9 cellular contexts compared by ENCODE assay signal in the genomic region with DNA sequence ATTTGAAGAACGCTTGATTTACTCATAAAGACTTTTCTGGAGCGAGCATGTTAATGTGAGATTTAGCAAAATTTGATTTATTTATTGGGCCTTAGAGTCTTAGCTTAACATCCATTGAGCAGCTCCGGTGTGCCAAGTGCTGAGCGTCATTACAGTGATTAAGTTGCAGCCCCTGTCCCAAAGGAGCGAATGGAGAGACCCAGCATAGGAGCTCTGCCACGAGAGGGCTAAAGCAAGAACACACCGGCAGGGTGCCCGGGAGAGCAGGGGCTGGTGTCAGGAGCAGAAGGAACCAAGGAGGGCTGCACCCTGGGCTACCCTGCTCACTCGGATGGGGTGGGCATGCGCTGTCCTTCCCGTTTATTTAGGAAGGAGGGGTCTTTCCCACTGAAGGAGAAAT. TPM values are rescaled to one million over a fixed set of nuclear protein-coding genes. Genes with fewer than 3 reads are reported as not detected.
DNase-seq lines count a peak whose midpoint lies in the region; ATAC-seq and TF ChIP-seq lines count a peak whose summit lies in the region.
"Had no signal": no experiment of that assay in that cellular context is flagged by ENCODE, and none has a peak within 500 bp of the region (broad histone marks: within the 10 kb centered on the region; RNA-seq: fewer than 3 reads in every experiment).

No MANE protein-coding gene starts in this region.

- no peak for TF ChIP-seq EP300 in transverse colon (IDR thresholded peaks at IDR 0.05; ENCODE audit: low read depth)

- H3K4me3 Mint-ChIP-seq in activated naive CD4-positive, alpha-beta T cell treated with anti-CD3 and anti-CD28 coated beads, Interleukin-2, amount 50 U/mL, for 24 hours, result peak overlapping the region; percentile 99
- peak overlapping the region; percentile 82 for H3K4me3 Mint-ChIP-seq in activated T-helper 2 cell treated with anti-CD3 and anti-CD28 coated beads, Interferon-gamma antibody, Interleukin-2, Interleukin-4, amounts not matched to agents 10 μg/mL and 5 μg/mL and 100 μg/mL, durations not matched to agents 14 hours and 24 hours and 36 hours (ENCODE audit: low read depth)

- H3K4ac ChIP-seq in mesendoderm (ENCODE audit: low read depth, low read length), result no peak overlapping the region

- H4K8ac ChIP-seq in mesendoderm (ENCODE audit: low read depth, low read length), result no peak overlapping the region

- TF ChIP-seq POLR2A in transverse colon (IDR thresholded peaks at IDR 0.05), result no peak

- in situ Hi-C loops in transverse colon (cut with MboI; ENCODE audit: low pct_ligation_motif_present in 1 of 4, low pct_unique_long_range_greater_than_20kb in 1 of 4, low sequenced_read_pairs in 3 of 4) (no loop called here), KBM-7 (cut with MboI; ENCODE audit: low pct_unique_long_range_greater_than_20kb, low sequenced_read_pairs) (no loop called here)

- no peak for ATAC-seq in GM21825 (IDR thresholded peaks at IDR 0.05; ENCODE audit: unreplicated experiment)

- H3K27ac ChIP-seq in mesendoderm (ENCODE audit: low read depth, low read length), result no peak overlapping the region
- peak overlapping the region; percentile 91 to 98 (median 93) for H3K27ac ChIP-seq in transverse colon

- WGBS in mesendoderm (ENCODE audit: extremely low coverage, insufficient coverage, low lambda C conversion rate), result no CpG with 5 or more reads among the region's 11 CpGs
- WGBS in transverse colon (ENCODE audit: low coverage in 1 of 2), 2 donors, result 52 to 62% methylated on average over 4 to 11 of the region's 11 CpGs

- H3K56ac ChIP-seq in mesendoderm (ENCODE audit: low read length), result peak overlapping the region; percentile 11

- H3K4me3 ChIP-seq in mesendoderm (ENCODE audit: low read length), result no peak overlapping the region
- no peak overlapping the region for H3K4me3 ChIP-seq in transverse colon

- H3K4me1 ChIP-seq in mesendoderm (ENCODE audit: control insufficient read depth, low read depth, low read length) (peaks cover 3% of the 10 kb centered on the region), transverse colon (peaks cover 27 to 67% (median 40%) of the 10 kb centered on the region in 4 donors)

- no peak overlapping the region for H3K4me2 ChIP-seq in mesendoderm (ENCODE audit: low read length)

- H3K23ac ChIP-seq in mesendoderm (ENCODE audit: low read length), result no peak overlapping the region

- H3K27me3 Mint-ChIP-seq in activated naive CD4-positive, alpha-beta T cell treated with anti-CD3 and anti-CD28 coated beads, Interleukin-2, amount 50 U/mL, for 24 hours, result no peaks in the 10 kb centered on the region
- H3K27me3 Mint-ChIP-seq in activated T-helper 2 cell treated with anti-CD3 and anti-CD28 coated beads, Interferon-gamma antibody, Interleukin-2, Interleukin-4, amounts not matched to agents 10 μg/mL and 5 μg/mL and 100 μg/mL, durations not matched to agents 14 hours and 24 hours and 36 hours (ENCODE audit: low read depth), result no peaks in the 10 kb centered on the region

- no peaks in the 10 kb centered on the region for H3K9me3 Mint-ChIP-seq in activated naive CD4-positive, alpha-beta T cell treated with anti-CD3 and anti-CD28 coated beads, Interleukin-2, amount 50 U/mL, for 24 hours
- no peaks in the 10 kb centered on the region for H3K9me3 Mint-ChIP-seq in activated T-helper 2 cell treated with anti-CD3 and anti-CD28 coated beads, Interferon-gamma antibody, Interleukin-2, Interleukin-4, amounts not matched to agents 10 μg/mL and 5 μg/mL and 100 μg/mL, durations not matched to agents 14 hours and 24 hours and 36 hours

- H3K79me2 ChIP-seq in mesendoderm (ENCODE audit: control insufficient read depth, insufficient read depth, low read length), result peaks cover 49% of the 10 kb centered on the region

- peak in 1 of 5 experiments; percentile 24 for TF ChIP-seq CTCF in transverse colon (IDR thresholded peaks at IDR 0.05)

- H2BK120ac ChIP-seq in mesendoderm (ENCODE audit: low read depth, low read length), result no peak overlapping the region

- H3K36me3 Mint-ChIP-seq in activated naive CD4-positive, alpha-beta T cell treated with anti-CD3 and anti-CD28 coated beads, Interleukin-2, amount 50 U/mL, for 24 hours, result peaks cover 6% of the 10 kb centered on the region
- H3K36me3 Mint-ChIP-seq in activated T-helper 2 cell treated with anti-CD3 and anti-CD28 coated beads, Interferon-gamma antibody, Interleukin-2, Interleukin-4, amounts not matched to agents 10 μg/mL and 5 μg/mL and 100 μg/mL, durations not matched to agents 14 hours and 24 hours and 36 hours (ENCODE audit: low read depth), result peaks cover 46% of the 10 kb centered on the region

- no peak overlapping the region for H2BK15ac ChIP-seq in mesendoderm (replicated peaks; ENCODE audit: low read depth)

- no peak overlapping the region for H3K18ac ChIP-seq in mesendoderm (ENCODE audit: low read length)

- H3K4me1 Mint-ChIP-seq in activated naive CD4-positive, alpha-beta T cell treated with anti-CD3 and anti-CD28 coated beads, Interleukin-2, amount 50 U/mL, for 24 hours, result peaks cover 74% of the 10 kb centered on the region
- H3K4me1 Mint-ChIP-seq in activated T-helper 2 cell treated with anti-CD3 and anti-CD28 coated beads, Interferon-gamma antibody, Interleukin-2, Interleukin-4, amounts not matched to agents 10 μg/mL and 5 μg/mL and 100 μg/mL, durations not matched to agents 14 hours and 24 hours and 36 hours (ENCODE audit: low read depth), result peaks cover 65% of the 10 kb centered on the region

- intact Hi-C loops in activated T-helper 2 cell treated with anti-CD3 and anti-CD28 coated beads, Interferon-gamma antibody, Interleukin-2, Interleukin-4, amounts not matched to agents 10 μg/mL and 5 μg/mL and 100 μg/mL, durations not matched to agents 14 hours and 24 hours and 36 hours (cut with micrococcal nuclease), result no loop called here
- intact Hi-C loops in transverse colon (cut with DNase I; ENCODE audit: low total_unique reads), result no loop called here

- H3K36me3 ChIP-seq in mesendoderm (ENCODE audit: control insufficient read depth, insufficient read depth, low read length) (no peaks in the 10 kb centered on the region), transverse colon (no peaks in the 10 kb centered on the region)

- H3K27me3 ChIP-seq in mesendoderm (ENCODE audit: insufficient read depth, low read length, poor library complexity) (no peaks in the 10 kb centered on the region), transverse colon (no peaks in the 10 kb centered on the region)

- no peak for DNase-seq in activated naive CD4-positive, alpha-beta T cell treated with Interleukin-2 at 50 U/mL for 16 hours
- DNase-seq in activated T-helper 2 cell treated with anti-CD3 and anti-CD28 coated beads, Interferon-gamma antibody, Interleukin-2, Interleukin-4, amounts not matched to agents 10 μg/mL and 5 μg/mL and 100 μg/mL, durations not matched to agents 14 hours and 24 hours and 36 hours (ENCODE audit: low spot score), result no peak
- DNase-seq in mesendoderm, result peak; percentile 21
- DNase-seq in transverse colon, result peak; percentile 43
- no peak for DNase-seq in SKM-1 (lab: John Stamatoyannopoulos, UW; ENCODE audit: unreplicated experiment)
- no peak for DNase-seq in KBM-7
- DNase-seq: NCI-H1694 treated with DMSO at 0.1 percent for 48 hours had no signal

- H3K9ac ChIP-seq in mesendoderm (ENCODE audit: low read length), result no peak overlapping the region

- peak overlapping the region; percentile 99 for H3K27ac Mint-ChIP-seq in activated naive CD4-positive, alpha-beta T cell treated with anti-CD3 and anti-CD28 coated beads, Interleukin-2, amount 50 U/mL, for 24 hours
- H3K27ac Mint-ChIP-seq in activated T-helper 2 cell treated with anti-CD3 and anti-CD28 coated beads, Interferon-gamma antibody, Interleukin-2, Interleukin-4, amounts not matched to agents 10 μg/mL and 5 μg/mL and 100 μg/mL, durations not matched to agents 14 hours and 24 hours and 36 hours, result peak overlapping the region; percentile 78

- peaks cover 23% of the 10 kb centered on the region for H3K79me1 ChIP-seq in mesendoderm (ENCODE audit: low read length)

- H3K9me3 ChIP-seq in transverse colon, result no peaks in the 10 kb centered on the region

- H4K5ac ChIP-seq in mesendoderm (ENCODE audit: low read length), result no peak overlapping the region

- H2AK5ac ChIP-seq in mesendoderm (ENCODE audit: low read length), result no peak overlapping the region

- no peak overlapping the region for H2BK5ac ChIP-seq in mesendoderm (ENCODE audit: low read length)

RNA-seq across cellular contexts. Expression of gene PPP2R5C, which starts 50.6 kb away (rescaled TPM):
- total RNA-seq in activated T-helper 2 cell treated with anti-CD3 and anti-CD28 coated beads, Interferon-gamma antibody, Interleukin-2, Interleukin-4, amounts not matched to agents 10 μg/mL and 5 μg/mL and 100 μg/mL, durations not matched to agents 14 hours and 24 hours and 36 hours, result 170 and 174 TPM in 2 replicates
- 159 TPM for polyA plus RNA-seq in mesendoderm (2013, experiment 1 of 2)
- 160 TPM for polyA plus RNA-seq in mesendoderm (2013, experiment 2 of 2)
- total RNA-seq in transverse colon, result 100 to 1,000 TPM in 2 of 4 donors, 10 to 100 TPM in 2; 66.2 to 211 (median 116) TPM

Comparison
In these comparisons a context has a peak if more than half of its experiments do, and no peak if none do; other contexts are left out.
1. DNase-seq: peak in mesendoderm (single experiment) and transverse colon (single experiment); none in activated naive CD4-positive, alpha-beta T cell treated with Interleukin-2 at 50 U/mL for 16 hours (single experiment), activated T-helper 2 cell treated with anti-CD3 and anti-CD28 coated beads, Interferon-gamma antibody, Interleukin-2, Interleukin-4, amounts not matched to agents 10 μg/mL and 5 μg/mL and 100 μg/mL, durations not matched to agents 14 hours and 24 hours and 36 hours (single experiment), SKM-1 (single experiment) and KBM-7 (single experiment).